8 cellular contexts compared by ENCODE assay signal in genomic region chr12:94261781-94262180, GRCh38.
DNase-seq lines count a peak whose midpoint lies in the region; TF ChIP-seq lines count a peak whose summit lies in the region.

No MANE protein-coding gene starts in this region.

- H3K27ac Mint-ChIP-seq in T-helper 2 cell treated with Interferon-gamma antibody and Interleukin-4, amounts not matched to agents 5 μg/mL and 100 μg/mL, for 36 hours, result peak overlapping the region; percentile 95
- H3K27ac Mint-ChIP-seq in activated naive CD8-positive, alpha-beta T cell treated with anti-CD3 and anti-CD28 coated beads for 36 hours, result peak overlapping the region; percentile 99

- peaks cover 35% of the 10 kb centered on the region for H3K4me1 ChIP-seq in iPS-20b (ENCODE audit: insufficient read depth, low read length)

- no peak for TF ChIP-seq CTCF in lower leg skin (IDR thresholded peaks at IDR 0.05)

- WGBS in lower leg skin, 2 donors, result 21 to 26% methylated on average over 3 of the region's 3 CpGs

- no peaks in the 10 kb centered on the region for H3K27me3 Mint-ChIP-seq in T-helper 2 cell treated with Interferon-gamma antibody and Interleukin-4, amounts not matched to agents 5 μg/mL and 100 μg/mL, for 36 hours (ENCODE audit: low read depth)
- no peaks in the 10 kb centered on the region for H3K27me3 Mint-ChIP-seq in activated naive CD8-positive, alpha-beta T cell treated with anti-CD3 and anti-CD28 coated beads for 36 hours

- peaks cover 4% of the 10 kb centered on the region; the same call in 1 of the 2 replicates for H3K27me3 ChIP-seq in iPS-20b (ENCODE audit: insufficient read depth, low read length)

- peak overlapping the region; percentile 19; the same call in 1 of the 2 replicates for H3K4me3 ChIP-seq in iPS-20b (ENCODE audit: low read length)
- H3K4me3 ChIP-seq in lower leg skin (ENCODE audit: low read depth, poor library complexity, severe bottlenecking), result no peak overlapping the region

- peak overlapping the region; percentile 88 for H3K4me3 Mint-ChIP-seq in T-helper 2 cell treated with Interferon-gamma antibody and Interleukin-4, amounts not matched to agents 5 μg/mL and 100 μg/mL, for 36 hours
- peak overlapping the region; percentile 87 for H3K4me3 Mint-ChIP-seq in activated naive CD8-positive, alpha-beta T cell treated with anti-CD3 and anti-CD28 coated beads for 36 hours

- in situ Hi-C loops in G401 (cut with HindIII; ENCODE audit: low sequenced_read_pairs), result no loop called here

- TF ChIP-seq POLR2A in lower leg skin (IDR thresholded peaks at IDR 0.05), result no peak

- H3K4me1 Mint-ChIP-seq in T-helper 2 cell treated with Interferon-gamma antibody and Interleukin-4, amounts not matched to agents 5 μg/mL and 100 μg/mL, for 36 hours (ENCODE audit: low read depth), result peaks cover 31% of the 10 kb centered on the region
- peaks cover 29% of the 10 kb centered on the region for H3K4me1 Mint-ChIP-seq in activated naive CD8-positive, alpha-beta T cell treated with anti-CD3 and anti-CD28 coated beads for 36 hours

- no peaks in the 10 kb centered on the region for H3K9me3 Mint-ChIP-seq in T-helper 2 cell treated with Interferon-gamma antibody and Interleukin-4, amounts not matched to agents 5 μg/mL and 100 μg/mL, for 36 hours
- no peaks in the 10 kb centered on the region for H3K9me3 Mint-ChIP-seq in activated naive CD8-positive, alpha-beta T cell treated with anti-CD3 and anti-CD28 coated beads for 36 hours

- H3K36me3 ChIP-seq in iPS-20b (ENCODE audit: insufficient read depth, low read depth, low read length), result no peaks in the 10 kb centered on the region

- H3K27ac ChIP-seq in iPS-20b (ENCODE audit: low read length) (no peak overlapping the region), substantia nigra (ENCODE audit: low read depth, low read length, poor library complexity, severe bottlenecking) (peak overlapping the region; percentile 59)

- H3K36me3 Mint-ChIP-seq in T-helper 2 cell treated with Interferon-gamma antibody and Interleukin-4, amounts not matched to agents 5 μg/mL and 100 μg/mL, for 36 hours (ENCODE audit: low read depth), result peaks cover 60% of the 10 kb centered on the region
- peaks cover 20% of the 10 kb centered on the region for H3K36me3 Mint-ChIP-seq in activated naive CD8-positive, alpha-beta T cell treated with anti-CD3 and anti-CD28 coated beads for 36 hours

- no peaks in the 10 kb centered on the region for H3K9me3 ChIP-seq in iPS-20b (ENCODE audit: insufficient read depth, low read depth, low read length)

- H3K9ac ChIP-seq in iPS-20b (ENCODE audit: low read depth, low read length), result no peak overlapping the region; the same call in 1 of the 2 replicates

- no peak for DNase-seq in T-helper 2 cell treated with Interferon-gamma antibody and Interleukin-4, amounts not matched to agents 5 μg/mL and 100 μg/mL, for 36 hours (ENCODE audit: low spot score)
- DNase-seq in T-helper 2 cell (no peak), substantia nigra (lab: John Stamatoyannopoulos, UW) (no peak), G401 (ENCODE audit: low spot score) (no peak), SIG-M5 treated with dmso at 0.1 percent for 504 hours (lab: John Stamatoyannopoulos, UW; ENCODE audit: unreplicated experiment) (no peak), lower leg skin (ENCODE audit: low spot score in 2 of 2) (no peak)
- no peak for DNase-seq in activated naive CD8-positive, alpha-beta T cell treated with anti-CD3 and anti-CD28 coated beads for 36 hours

- intact Hi-C loops in lower leg skin (cut with DNase I; ENCODE audit: low total_unique reads), result no loop called here
